Comparison of ENCODE assay signal across 11 cellular contexts in genomic region chr2:200809506-200810251, GRCh38. TPM values are rescaled to one million over a fixed set of nuclear protein-coding genes. Genes with fewer than 3 reads are reported as not detected.
DNase-seq lines count a peak whose midpoint lies in the region; ATAC-seq and TF ChIP-seq lines count a peak whose summit lies in the region.
"Had no signal": no experiment of that assay in that cellular context is flagged by ENCODE, and none has a peak within 500 bp of the region (broad histone marks: within the 10 kb centered on the region; RNA-seq: fewer than 3 reads in every experiment).

No MANE protein-coding gene starts in this region.

- DNase-seq in Karpas-422, result peak; percentile 38
- no peak for DNase-seq in coronary artery (ENCODE audit: low spot score)
- no peak for DNase-seq in natural killer cell treated with Interleukin-12 subunit alpha and Interleukin-12 subunit beta and Interleukin-15 and Interleukin-18, amount 100 ng/mL, for 72 hours (ENCODE audit: low spot score)
- no peak for DNase-seq in MV-4-11 (lab: John Stamatoyannopoulos, UW)
- DNase-seq in ovary, result no peak
- DNase-seq: activated effector memory CD4-positive, alpha-beta T cell treated with Interleukin-2 at 50 U/mL for 16 hours; midbrain had no signal

- no peak overlapping the region for H3K4me3 ChIP-seq in Karpas-422 (ENCODE audit: low read length)
- H3K4me3 ChIP-seq in coronary artery, result peak overlapping the region; percentile 98
- H3K4me3 ChIP-seq in ovary, result no peak overlapping the region

- ATAC-seq in natural killer cell treated with Interleukin-12 subunit alpha and Interleukin-12 subunit beta and Interleukin-15 and Interleukin-18, amount 100 ng/mL, for 72 hours, result no peak
- no peak for ATAC-seq in GM21737 (IDR thresholded peaks at IDR 0.05; ENCODE audit: unreplicated experiment)
- ATAC-seq in GM19463 (IDR thresholded peaks at IDR 0.05; ENCODE audit: unreplicated experiment), result no peak

- no peaks in the 10 kb centered on the region for H3K9me2 ChIP-seq in Karpas-422 (replicated peaks; ENCODE audit: insufficient read depth, low read length)

- no peaks in the 10 kb centered on the region for H3K27me3 ChIP-seq in Karpas-422 (ENCODE audit: low read length)
- H3K27me3 ChIP-seq in ovary, result no peaks in the 10 kb centered on the region

- peaks cover 20% of the 10 kb centered on the region for H3K36me3 Mint-ChIP-seq in natural killer cell treated with Interleukin-12 subunit alpha and Interleukin-12 subunit beta and Interleukin-15 and Interleukin-18, amount 100 ng/mL, for 72 hours

- H3K9me3 Mint-ChIP-seq in natural killer cell treated with Interleukin-12 subunit alpha and Interleukin-12 subunit beta and Interleukin-15 and Interleukin-18, amount 100 ng/mL, for 72 hours, result no peaks in the 10 kb centered on the region
- H3K9me3 Mint-ChIP-seq: T-helper 1 cell treated with Interleukin-12 subunit alpha and Interleukin-12 subunit beta and Interleukin-4 antibody, amounts not matched to agents 30 μg/mL and 1 μg/mL, for 36 hours had no signal

- 0 out of 2 replicates have a peak overlapping the region, but pooled peaks have one; percentile 70 for H3K9ac ChIP-seq in Karpas-422 (ENCODE audit: low read length)

- peak overlapping the region; percentile 91 to 95 for H3K27ac Mint-ChIP-seq in natural killer cell treated with Interleukin-12 subunit alpha and Interleukin-12 subunit beta and Interleukin-15 and Interleukin-18, amount 100 ng/mL, for 72 hours

- H3K4me3 Mint-ChIP-seq in natural killer cell treated with Interleukin-12 subunit alpha and Interleukin-12 subunit beta and Interleukin-15 and Interleukin-18, amount 100 ng/mL, for 72 hours, result peak overlapping the region; percentile 83

- H3K79me2 ChIP-seq in Karpas-422 (ENCODE audit: low read length), result peaks cover 30% of the 10 kb centered on the region

- peak overlapping the region; percentile 96 for H3K27ac ChIP-seq in 22Rv1
- H3K27ac ChIP-seq in Karpas-422 (ENCODE audit: low read length), result no peak overlapping the region
- H3K27ac ChIP-seq in coronary artery, result peak overlapping the region; percentile 97 to 98
- peak overlapping the region in 1 of 2 donors; percentile 95 for H3K27ac ChIP-seq in ovary

- peaks cover 30 to 40% of the 10 kb centered on the region in 2 donors for H3K4me1 Mint-ChIP-seq in natural killer cell treated with Interleukin-12 subunit alpha and Interleukin-12 subunit beta and Interleukin-15 and Interleukin-18, amount 100 ng/mL, for 72 hours (ENCODE audit: low read depth in 2 of 2)

- peaks cover 16% of the 10 kb centered on the region for H4K20me1 ChIP-seq in Karpas-422 (ENCODE audit: insufficient read depth, low read depth, low read length)

- TF ChIP-seq POLR2A in ovary (IDR thresholded peaks at IDR 0.05), result no peak

- TF ChIP-seq EP300 in ovary (IDR thresholded peaks at IDR 0.05), result no peak

- no peak overlapping the region; the same call in 1 of the 2 replicates for H2AFZ ChIP-seq in Karpas-422 (ENCODE audit: low read length)

- TF ChIP-seq CTCF in 22Rv1 (IDR thresholded peaks at IDR 0.05) (no peak), coronary artery (IDR thresholded peaks at IDR 0.05) (no peak), ovary (IDR thresholded peaks at IDR 0.05) (no peak)

- no peak overlapping the region for H3K4me2 ChIP-seq in Karpas-422 (ENCODE audit: low read depth, low read length, poor library complexity, severe bottlenecking)

- H3K4me1 ChIP-seq in Karpas-422 (ENCODE audit: low read length) (peaks cover 26% of the 10 kb centered on the region), ovary (ENCODE audit: insufficient read depth) (peaks cover 2% of the 10 kb centered on the region)

- H3K36me3 ChIP-seq in Karpas-422 (ENCODE audit: insufficient read depth, low read length), result peaks cover 21% of the 10 kb centered on the region
- H3K36me3 ChIP-seq in ovary, result no peaks in the 10 kb centered on the region

- peaks cover 0 to 2% of the 10 kb centered on the region in 2 donors for H3K27me3 Mint-ChIP-seq in natural killer cell treated with Interleukin-12 subunit alpha and Interleukin-12 subunit beta and Interleukin-15 and Interleukin-18, amount 100 ng/mL, for 72 hours

- WGBS in ovary, 3 donors, result 77 to 82% (median 78%) methylated on average over 7 of the region's 7 CpGs

- intact Hi-C loops in ovary (cut with DNase I), result loop anchor here (5.0 to 10.0 kb wide), 4 partner anchors 53 to 97 kb away; partner anchors contain the start of gene CLK1 (in 3 of the 4)

- H3K9me3 ChIP-seq in Karpas-422 (ENCODE audit: low read length), result no peaks in the 10 kb centered on the region
- no peaks in the 10 kb centered on the region for H3K9me3 ChIP-seq in ovary

RNA-seq across cellular contexts. Expression of gene BZW1, which starts 2.0 kb away (rescaled TPM):
- total RNA-seq in Karpas-422 (2014; rRNA removed; shearing (Covaris generic); ENCODE audit: low replicate concordance), result 202 and 260 TPM in 2 replicates
- total RNA-seq in natural killer cell treated with Interleukin-12 subunit alpha and Interleukin-12 subunit beta and Interleukin-15 and Interleukin-18, amount 100 ng/mL, for 72 hours, result 100 to 1,000 TPM; 327 to 422 TPM
- total RNA-seq in ovary, result 100 to 1,000 TPM; 104 to 278 (median 156) TPM
- polyA plus RNA-seq in ovary, result 100 to 1,000 TPM in 1 of 2 donors, 10 to 100 TPM in 1; 47.0 to 119 TPM

RNA-seq across cellular contexts. Expression of gene CLK1, which starts 54.8 kb away (rescaled TPM):
- 54.7 and 119 TPM in 2 replicates for total RNA-seq in Karpas-422 (2014; rRNA removed; shearing (Covaris generic); ENCODE audit: low replicate concordance)
- 100 to 1,000 TPM; 108 to 168 TPM for total RNA-seq in natural killer cell treated with Interleukin-12 subunit alpha and Interleukin-12 subunit beta and Interleukin-15 and Interleukin-18, amount 100 ng/mL, for 72 hours
- total RNA-seq in ovary, result 100 to 1,000 TPM in 6 of 7 donors, 10 to 100 TPM in 1; 88.3 to 266 (median 131) TPM
- polyA plus RNA-seq in ovary, result 100 to 1,000 TPM; 112 to 157 TPM
